Comparison of ENCODE assay signal across 14 cellular contexts in genomic region chr4:151417164-151417571, GRCh38. TPM values are rescaled to one million over a fixed set of nuclear protein-coding genes. Genes with fewer than 3 reads are reported as not detected.
DNase-seq lines count a peak whose midpoint lies in the region; TF ChIP-seq lines count a peak whose summit lies in the region.
"Had no signal": no experiment of that assay in that cellular context is flagged by ENCODE, and none has a peak within 500 bp of the region (broad histone marks: within the 10 kb centered on the region; RNA-seq: fewer than 3 reads in every experiment).

No MANE protein-coding gene starts in this region.

- peaks cover 48% of the 10 kb centered on the region for H3K4me1 Mint-ChIP-seq in MCF 10A (ENCODE audit: insufficient read depth, unreplicated experiment)

- POLR2A ChIA-PET in MCF 10A (lab: Yijun Ruan, JAX) = interaction anchor here (1.2 to 2.0 kb wide), 4 partner anchors 13 to 124 kb away, joined by 3 to 14 read pairs (median 6); no protein-coding TSS in a partner anchor
- POLR2A ChIA-PET in PC-9 (lab: Charles Lee; ENCODE audit: unreplicated experiment) = no interaction called here

- H3K36me3 ChIP-seq in breast epithelium = no peaks in the 10 kb centered on the region
- H3K36me3 ChIP-seq in PC-9 (ENCODE audit: low read depth) = no peaks in the 10 kb centered on the region
- no peaks in the 10 kb centered on the region for H3K36me3 ChIP-seq in esophagus squamous epithelium
- no peaks in the 10 kb centered on the region for H3K36me3 ChIP-seq in Peyer's patch
- H3K36me3 ChIP-seq: neutrophil had no signal

- H3F3A ChIP-seq in PC-9 (ENCODE audit: insufficient read depth, low read depth) = peaks cover 22% of the 10 kb centered on the region

- no peak overlapping the region for H3K4me2 ChIP-seq in PC-9

- H3K9me3 Mint-ChIP-seq in MCF 10A (ENCODE audit: unreplicated experiment) = no peaks in the 10 kb centered on the region
- H3K9me3 Mint-ChIP-seq: activated CD4-positive, alpha-beta T cell treated with anti-CD3 and anti-CD28 coated beads, Interleukin-2, amount 10 ng/mL, durations not matched to agents 24 days and 14 days; T-helper 1 cell treated with Interleukin-12 subunit alpha and Interleukin-12 subunit beta and Interleukin-4 antibody, amounts not matched to agents 30 μg/mL and 1 μg/mL, for 36 hours had no signal

- CTCF ChIA-PET in MCF 10A (lab: Yijun Ruan, JAX) = no interaction called here
- CTCF ChIA-PET in PC-9 (lab: Charles Lee) = no interaction called here

- TF ChIP-seq CTCF in MCF 10A (IDR thresholded peaks at IDR 0.05; ENCODE audit: unreplicated experiment) (no peak), breast epithelium (IDR thresholded peaks at IDR 0.05) (no peak), PC-9 (conservative IDR thresholded peaks at IDR 0.05) (no peak), esophagus squamous epithelium (IDR thresholded peaks at IDR 0.05) (no peak), Peyer's patch (IDR thresholded peaks at IDR 0.05) (no peak)

- peak overlapping the region; percentile 42 for H3K27ac Mint-ChIP-seq in MCF 10A (ENCODE audit: low read depth, unreplicated experiment)
- H3K27ac Mint-ChIP-seq: activated CD4-positive, alpha-beta T cell treated with anti-CD3 and anti-CD28 coated beads, Interleukin-2, amount 10 ng/mL, durations not matched to agents 24 days and 14 days; T-helper 1 cell treated with Interleukin-12 subunit alpha and Interleukin-12 subunit beta and Interleukin-4 antibody, amounts not matched to agents 30 μg/mL and 1 μg/mL, for 36 hours had no signal

- peaks cover 71% of the 10 kb centered on the region for H3K79me2 ChIP-seq in PC-9 (ENCODE audit: low read depth)

- no peaks in the 10 kb centered on the region; the same call in 1 of the 2 replicates for H4K20me1 ChIP-seq in PC-9 (ENCODE audit: insufficient read depth)

- no TSS peak for BruUV-seq in MCF 10A (replicated peaks; lab: Mats Ljungman, UMichigan)
- BruUV-seq in PC-9 (replicated peaks; lab: Mats Ljungman, UMichigan) = no TSS peak

- H3K27ac ChIP-seq in breast epithelium (no peak overlapping the region), PC-9 (peak overlapping the region; percentile 92), esophagus squamous epithelium (peak overlapping the region; percentile 58 to 76 (median 69)), Peyer's patch (no peak overlapping the region)
- H3K27ac ChIP-seq: neutrophil had no signal

- H3K27me3 ChIP-seq in breast epithelium = no peaks in the 10 kb centered on the region
- H3K27me3 ChIP-seq in PC-9 (ENCODE audit: insufficient read depth, low read depth) = no peaks in the 10 kb centered on the region
- no peaks in the 10 kb centered on the region for H3K27me3 ChIP-seq in esophagus squamous epithelium
- no peaks in the 10 kb centered on the region for H3K27me3 ChIP-seq in Peyer's patch

- peak overlapping the region; percentile 55 for H3K4me3 Mint-ChIP-seq in MCF 10A (ENCODE audit: unreplicated experiment)
- H3K4me3 Mint-ChIP-seq: activated CD4-positive, alpha-beta T cell treated with anti-CD3 and anti-CD28 coated beads, Interleukin-2, amount 10 ng/mL, durations not matched to agents 24 days and 14 days; T-helper 1 cell treated with Interleukin-12 subunit alpha and Interleukin-12 subunit beta and Interleukin-4 antibody, amounts not matched to agents 30 μg/mL and 1 μg/mL, for 36 hours had no signal

- intact Hi-C loops in MCF 10A (cut with micrococcal nuclease) (loop anchor here (5.0 kb wide), 1 partner anchor 55 kb away; no protein-coding TSS in a partner anchor), breast epithelium (cut with DNase I; ENCODE audit: low total_unique reads) (no loop called here), PC-9 (cut with micrococcal nuclease; ENCODE audit: unreplicated experiment) (loop anchor here (2.0 kb wide), 1 partner anchor 68 kb away; no protein-coding TSS in a partner anchor), esophagus squamous epithelium (cut with DNase I) (no loop called here)

- no peaks in the 10 kb centered on the region for H3K9me2 ChIP-seq in PC-9 (ENCODE audit: insufficient read depth)

- H3K27me3 Mint-ChIP-seq in MCF 10A (ENCODE audit: insufficient read depth, unreplicated experiment) = no peaks in the 10 kb centered on the region

- TF ChIP-seq POLR2A in breast epithelium (IDR thresholded peaks at IDR 0.05) = no peak
- no peak for TF ChIP-seq POLR2A in esophagus squamous epithelium (IDR thresholded peaks at IDR 0.05)
- no peak for TF ChIP-seq POLR2A in Peyer's patch (IDR thresholded peaks at IDR 0.05)

- no peaks in the 10 kb centered on the region for H3K4me1 ChIP-seq in breast epithelium
- H3K4me1 ChIP-seq in PC-9 (replicated peaks; ENCODE audit: insufficient read depth) = peaks cover 46% of the 10 kb centered on the region
- peaks cover 0 to 46% (median 0%) of the 10 kb centered on the region in 3 donors for H3K4me1 ChIP-seq in esophagus squamous epithelium
- no peaks in the 10 kb centered on the region for H3K4me1 ChIP-seq in Peyer's patch

- peaks cover 6% of the 10 kb centered on the region for H3K36me3 Mint-ChIP-seq in MCF 10A (ENCODE audit: insufficient read depth, unreplicated experiment)

- H3K9me3 ChIP-seq in breast epithelium (no peaks in the 10 kb centered on the region), PC-9 (ENCODE audit: insufficient read depth, low read depth) (no peaks in the 10 kb centered on the region), esophagus squamous epithelium (no peaks in the 10 kb centered on the region), Peyer's patch (no peaks in the 10 kb centered on the region)
- H3K9me3 ChIP-seq: neutrophil had no signal

- H3K4me3 ChIP-seq in breast epithelium = peak overlapping the region in 1 of 3 donors; percentile 21
- no peak overlapping the region for H3K4me3 ChIP-seq in PC-9
- peak overlapping the region in 1 of 4 donors; percentile 2 for H3K4me3 ChIP-seq in esophagus squamous epithelium
- no peak overlapping the region for H3K4me3 ChIP-seq in Peyer's patch

- DNase-seq in MCF 10A (ENCODE audit: unreplicated experiment) (peak; percentile 81), breast epithelium (ENCODE audit: low spot score in 2 of 2) (no peak), PC-9 (no peak), esophagus squamous epithelium (lab: John Stamatoyannopoulos, UW) (no peak), AML-193 (lab: John Stamatoyannopoulos, UW) (no peak), cortex of kidney (lab: John Stamatoyannopoulos, UW) (no peak), COLO829 (ENCODE audit: low spot score) (no peak), Peyer's patch (no peak)
- DNase-seq: activated CD4-positive, alpha-beta T cell treated with anti-CD3 and anti-CD28 coated beads, Interleukin-2, amount 10 ng/mL, durations not matched to agents 24 days and 14 days; effector memory CD4-positive, alpha-beta T cell; hippocampal formation; NCI-H1105 had no signal

- 42 to 50% methylated on average over 5 of the region's 5 CpGs for WGBS in esophagus squamous epithelium, 2 donors

- no peak overlapping the region for H2AFZ ChIP-seq in PC-9

RNA-seq across cellular contexts. Expression of gene FHIP1A, which starts 8.2 kb away (rescaled TPM):
- total RNA-seq in MCF 10A (2022) = 14.8 and 19.8 TPM in 2 replicates
- total RNA-seq in breast epithelium = 10 to 100 TPM in 2 of 3 donors, under 1 TPM in 1; 0.32 to 50.2 (median 22.3) TPM
- 33.7 and 35.5 TPM in 2 replicates for total RNA-seq in PC-9 (2021)
- total RNA-seq in esophagus squamous epithelium = 10 to 100 TPM; 23.4 to 66.2 (median 34.5) TPM
- total RNA-seq in Peyer's patch = 10 to 100 TPM; 11.6 to 32.4 (median 30.7) TPM
- total RNA-seq: activated CD4-positive, alpha-beta T cell treated with anti-CD3 and anti-CD28 coated beads, Interleukin-2, amount 10 ng/mL, durations not matched to agents 24 days and 14 days had no signal

Comparison
In these comparisons a context has a peak if more than half of its experiments do, and no peak if none do; other contexts are left out.
1. intact Hi-C loops: an anchor here in MCF 10A (5.0 kb wide) and PC-9 (2.0 kb wide); none called in breast epithelium and esophagus squamous epithelium.
2. H3K27ac ChIP-seq: peak in PC-9 (single experiment) and esophagus squamous epithelium (4 of 4); none in breast epithelium (0 of 2) and Peyer's patch (0 of 4).